In the genomic region with DNA sequence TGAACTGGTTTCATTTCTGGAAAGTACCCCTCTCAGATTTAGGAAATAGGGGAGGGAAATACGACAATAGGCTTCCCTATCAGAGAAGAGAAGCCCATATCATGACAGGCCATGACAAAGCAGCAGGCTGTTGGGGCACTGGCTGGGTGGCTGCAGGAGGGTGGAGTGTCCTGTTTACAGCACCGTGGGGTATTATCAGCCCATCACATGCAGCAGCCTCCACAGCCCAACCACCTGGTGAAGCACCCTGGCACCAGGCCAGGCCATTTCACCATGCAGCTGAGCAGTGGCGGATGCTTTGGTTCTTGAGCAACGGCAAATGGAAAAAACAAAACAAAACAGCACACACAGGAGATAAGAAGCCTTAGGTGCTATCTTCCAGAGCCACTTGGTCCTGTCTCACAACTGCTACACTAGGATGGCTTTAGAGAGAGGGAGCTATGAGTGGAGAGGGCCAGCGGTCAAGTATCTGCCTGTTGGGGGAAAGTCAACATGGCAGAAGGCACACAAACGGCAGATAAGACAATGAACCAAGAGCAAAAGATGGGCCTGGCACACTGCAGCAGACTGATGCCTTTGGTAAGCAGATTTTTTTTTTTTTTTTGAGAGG, we compare ENCODE assay signal across 8 cellular contexts. TPM values are rescaled to one million over a fixed set of nuclear protein-coding genes. Genes with fewer than 3 reads are reported as not detected.
DNase-seq lines count a peak whose midpoint lies in the region; ATAC-seq and TF ChIP-seq lines count a peak whose summit lies in the region.

No MANE protein-coding gene starts in this region.

- peak in 1 of 2 donors; percentile 12 for TF ChIP-seq POLR2A in gastrocnemius medialis (IDR thresholded peaks at IDR 0.05)

- peak overlapping the region; percentile 27 to 72 (median 50) for H3K27ac ChIP-seq in gastrocnemius medialis

- H3K9me3 ChIP-seq in gastrocnemius medialis: no peaks in the 10 kb centered on the region

- DNase-seq in COLO668 (lab: John Stamatoyannopoulos, UW; ENCODE audit: unreplicated experiment) (peak; percentile 84), NCI-H69 (lab: John Stamatoyannopoulos, UW) (peak; percentile 89), gastrocnemius medialis (peak; percentile 81 to 89), NCI-H446 (lab: John Stamatoyannopoulos, UW) (no peak)
- DNase-seq in activated CD8-positive, alpha-beta memory T cell treated with anti-CD3 and anti-CD28 coated beads for 24 hours: peak; percentile 90

- H3K4me3 ChIP-seq in gastrocnemius medialis: no peak overlapping the region

- intact Hi-C loops in gastrocnemius medialis (cut with DNase I; ENCODE audit: low total_unique reads): no loop called here

- no peaks in the 10 kb centered on the region for H3K27me3 ChIP-seq in gastrocnemius medialis

- ATAC-seq in HG02798 (IDR thresholded peaks at IDR 0.05; ENCODE audit: poor library complexity, unreplicated experiment) (peak; percentile 62), esophagus mucosa (peak; percentile 78), gastrocnemius medialis (peak; percentile 72 to 81), GM21717 (IDR thresholded peaks at IDR 0.05; ENCODE audit: unreplicated experiment) (no peak)

- no peaks in the 10 kb centered on the region for H3K36me3 ChIP-seq in gastrocnemius medialis

- peaks cover 32 to 48% of the 10 kb centered on the region in 2 donors for H3K4me1 ChIP-seq in gastrocnemius medialis

- no peak for TF ChIP-seq CTCF in gastrocnemius medialis (IDR thresholded peaks at IDR 0.05 in 4 of 5, conservative IDR thresholded peaks at IDR 0.05 in 1 of 5)

- in situ Hi-C loops in gastrocnemius medialis (cut with MboI; ENCODE audit: low sequenced_read_pairs in 4 of 4): no loop called here

RNA-seq across cellular contexts. Expression of a gene that starts 24.2 kb away (rescaled TPM):
- 3.9 TPM for total RNA-seq in esophagus mucosa
- total RNA-seq in gastrocnemius medialis: 1 to 10 TPM; 2.6 to 4.9 (median 3.3) TPM

RNA-seq across cellular contexts. Expression of a gene that starts 32.0 kb away (rescaled TPM):
- total RNA-seq in esophagus mucosa (37.2 TPM), gastrocnemius medialis (10 to 100 TPM; 62.7 to 99.0 (median 84.5) TPM)

RNA-seq across cellular contexts. Expression of a gene that starts 48.7 kb away (rescaled TPM):
- 33.7 TPM for total RNA-seq in esophagus mucosa
- total RNA-seq in gastrocnemius medialis: 10 to 100 TPM; 32.6 to 49.8 (median 45.2) TPM

Comparison
In these comparisons a context has a peak if more than half of its experiments do, and no peak if none do; other contexts are left out.
1. DNase-seq: peak in COLO668 (single experiment), NCI-H69 (single experiment), activated CD8-positive, alpha-beta memory T cell treated with anti-CD3 and anti-CD28 coated beads for 24 hours (single experiment) and gastrocnemius medialis (2 of 2); none in NCI-H446 (0 of 2).